2 cellular contexts compared by ENCODE assay signal in the genomic region with DNA sequence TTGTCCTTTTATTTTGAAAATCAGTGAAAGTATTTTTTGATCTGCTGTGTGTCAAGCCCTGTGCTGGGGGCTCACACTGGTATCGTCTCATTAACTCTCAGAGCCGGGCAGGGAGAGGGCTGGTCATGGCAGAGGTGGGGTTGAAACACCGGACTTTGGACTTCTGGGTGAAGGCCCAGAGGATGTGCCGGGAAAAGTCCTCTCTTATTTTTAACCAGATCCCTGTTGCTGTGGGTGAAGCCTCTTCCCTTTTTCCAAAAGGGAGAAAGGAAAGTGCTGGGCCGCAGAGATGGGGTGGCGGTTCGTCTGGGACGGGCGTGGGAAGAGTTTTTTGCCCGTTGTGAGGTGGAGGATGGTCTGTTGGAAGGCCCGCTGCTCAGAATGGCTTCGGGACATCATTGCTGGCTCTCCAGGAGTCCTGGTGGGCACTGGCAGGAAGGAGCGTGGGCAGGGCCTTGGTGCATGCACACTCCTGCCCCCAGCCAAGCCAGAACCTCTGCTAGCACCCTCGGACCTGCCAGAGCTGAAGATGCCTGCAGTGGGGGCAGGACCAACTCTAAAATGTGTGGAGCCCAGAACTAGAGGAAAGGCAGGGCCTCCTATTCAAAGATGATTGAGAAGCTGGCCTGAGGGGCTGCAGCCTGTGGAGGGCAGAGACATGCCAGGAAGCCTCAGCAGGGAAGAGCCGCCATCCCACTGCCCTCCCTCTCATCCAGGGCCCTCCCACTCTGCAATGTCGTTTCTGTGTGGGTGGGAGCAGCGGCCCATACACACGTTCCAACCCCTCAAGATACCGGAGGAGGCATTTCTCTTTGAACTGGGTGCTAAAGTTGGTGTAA.
TF ChIP-seq lines count a peak whose summit lies in the region.

No MANE protein-coding gene starts in this region.

TF ChIP-seq in HEK293, 187 proteins besides CTCF, POLR2A, EP300 and RAD21 (continued from another document):
- peak; percentile 48 for TF ChIP-seq ZIC2 (tag by site-specific recombination; IDR thresholded peaks at IDR 0.05)

TF ChIP-seq in GM12878, 131 proteins besides CTCF, POLR2A, EP300 and RAD21 (continued from another document):
- TF ChIP-seq CREM (IDR thresholded peaks at IDR 0.05; ENCODE audit: low read depth) (0 out of 2 replicates have a peak, but pooled peaks have one; percentile 23), DPF2 (IDR thresholded peaks at IDR 0.05) (0 out of 2 replicates have a peak, but pooled peaks have one; percentile 21), PAX5 (IDR thresholded peaks at IDR 0.05; ENCODE audit: borderline replicate concordance, low read depth, low read length) (peak; percentile 46; the same call in 1 of the 2 replicates), SIX5 (IDR thresholded peaks at IDR 0.05; ENCODE audit: low read depth, low read length, severe bottlenecking) (no peak), EGR1 (IDR thresholded peaks at IDR 0.05; ENCODE audit: borderline replicate concordance in 1 of 2, low read depth in 2 of 2, low read length in 2 of 2) (peak in 1 of 2 experiments; percentile 79; a peak in 1 of 3 replicates)
